15 cellular contexts compared by ENCODE assay signal in genomic region chr4:155591784-155592567, GRCh38.
A peak's percentile ranks its signal among the peaks of the same experiment; 100 is the strongest.
DNase-seq lines count a peak whose midpoint lies in the region; ATAC-seq and TF ChIP-seq lines count a peak whose summit lies in the region.
"Had no signal": no experiment of that assay in that cellular context is flagged by ENCODE, and none has a peak within 500 bp of the region (broad histone marks: within the 10 kb centered on the region; RNA-seq: fewer than 3 reads in every experiment).

No MANE protein-coding gene starts in this region.

- H3K14ac ChIP-seq in trophoblast cell (ENCODE audit: low read length): no peak overlapping the region

- H3K79me1 ChIP-seq in trophoblast cell (ENCODE audit: low read length): no peaks in the 10 kb centered on the region

- H2BK5ac ChIP-seq in trophoblast cell (ENCODE audit: low read depth, low read length, poor library complexity): no peak overlapping the region

- no peak overlapping the region for H3K27ac Mint-ChIP-seq in natural killer cell
- no peak overlapping the region for H3K27ac Mint-ChIP-seq in natural killer cell treated with Interleukin-12 subunit alpha and Interleukin-12 subunit beta and Interleukin-15 and Interleukin-18, amount 100 ng/mL, for 72 hours
- H3K27ac Mint-ChIP-seq: CD4-positive, CD25-positive, alpha-beta regulatory T cell had no signal

- H3K36me3 ChIP-seq in trophoblast cell (ENCODE audit: control insufficient read depth in 1 of 2, insufficient read depth in 2 of 2, low read length in 2 of 2) (no peaks in the 10 kb centered on the region), aorta (ENCODE audit: control insufficient read depth in 1 of 2, insufficient read depth in 2 of 2, low read length in 1 of 2) (no peaks in the 10 kb centered on the region)
- H3K36me3 ChIP-seq: Peyer's patch had no signal

- no peak for DNase-seq in natural killer cell
- DNase-seq in natural killer cell treated with Interleukin-12 subunit alpha and Interleukin-12 subunit beta and Interleukin-15 and Interleukin-18, amount 100 ng/mL, for 72 hours (ENCODE audit: low spot score): no peak
- DNase-seq in right cardiac atrium: no peak
- DNase-seq in trophoblast cell: no peak
- DNase-seq in aorta: no peak
- DNase-seq: CD4-positive, CD25-positive, alpha-beta regulatory T cell; DMS79; NCI-H187 treated with DMSO at 0.1 percent for 48 hours; Peyer's patch; SHP77 treated with DMSO at 0.1 percent for 48 hours had no signal

- WGBS in right cardiac atrium: 72% methylated on average over 7 of the region's 7 CpGs
- 100% methylated on average over 1 of the region's 7 CpGs for WGBS in trophoblast cell (ENCODE audit: extremely low coverage, insufficient coverage, insufficient read length)
- 98% methylated on average over 7 of the region's 7 CpGs for WGBS in aorta, 2 donors

- intact Hi-C loops in natural killer cell (cut with micrococcal nuclease) (no loop called here), right cardiac atrium (cut with DNase I) (no loop called here), aorta (cut with DNase I) (no loop called here)

- no peak overlapping the region for H2BK120ac ChIP-seq in trophoblast cell (ENCODE audit: insufficient read depth, low read length, poor library complexity)

- H3K4me1 Mint-ChIP-seq in natural killer cell: peaks cover 4 to 6% of the 10 kb centered on the region in 2 donors
- H3K4me1 Mint-ChIP-seq in natural killer cell treated with Interleukin-12 subunit alpha and Interleukin-12 subunit beta and Interleukin-15 and Interleukin-18, amount 100 ng/mL, for 72 hours (ENCODE audit: low read depth in 2 of 2): peaks cover 0 to 3% of the 10 kb centered on the region in 2 donors
- H3K4me1 Mint-ChIP-seq: CD4-positive, CD25-positive, alpha-beta regulatory T cell had no signal

- no peak overlapping the region for H3K4ac ChIP-seq in trophoblast cell (ENCODE audit: low read depth, low read length)

- no peak overlapping the region for H3K4me3 Mint-ChIP-seq in natural killer cell
- H3K4me3 Mint-ChIP-seq in natural killer cell treated with Interleukin-12 subunit alpha and Interleukin-12 subunit beta and Interleukin-15 and Interleukin-18, amount 100 ng/mL, for 72 hours: no peak overlapping the region
- H3K4me3 Mint-ChIP-seq: CD4-positive, CD25-positive, alpha-beta regulatory T cell had no signal

- no peak overlapping the region for H3K23ac ChIP-seq in trophoblast cell (ENCODE audit: low read length)

- no peaks in the 10 kb centered on the region for H3K79me2 ChIP-seq in trophoblast cell (ENCODE audit: control insufficient read depth, insufficient read depth, low read length, poor library complexity)

- no peak overlapping the region for H4K91ac ChIP-seq in trophoblast cell (ENCODE audit: low read depth, low read length)

- H3K9ac ChIP-seq in trophoblast cell (ENCODE audit: low read length): no peak overlapping the region

- no peak overlapping the region for H3K18ac ChIP-seq in trophoblast cell (ENCODE audit: low read length)

- no peak for TF ChIP-seq CTCF in natural killer cell (IDR thresholded peaks at IDR 0.05)

- H3K36me3 Mint-ChIP-seq in natural killer cell: no peaks in the 10 kb centered on the region
- H3K36me3 Mint-ChIP-seq in natural killer cell treated with Interleukin-12 subunit alpha and Interleukin-12 subunit beta and Interleukin-15 and Interleukin-18, amount 100 ng/mL, for 72 hours: no peaks in the 10 kb centered on the region
- H3K36me3 Mint-ChIP-seq: CD4-positive, CD25-positive, alpha-beta regulatory T cell had no signal

- peak overlapping the region; percentile 2 for H2BK12ac ChIP-seq in trophoblast cell (ENCODE audit: low read length)

- no peak overlapping the region for H2AFZ ChIP-seq in trophoblast cell (ENCODE audit: insufficient read depth, low read length, poor library complexity)

- peaks cover 0 to 2% of the 10 kb centered on the region in 2 donors for H3K27me3 Mint-ChIP-seq in natural killer cell (ENCODE audit: low read depth in 2 of 2)
- H3K27me3 Mint-ChIP-seq in natural killer cell treated with Interleukin-12 subunit alpha and Interleukin-12 subunit beta and Interleukin-15 and Interleukin-18, amount 100 ng/mL, for 72 hours: no peaks in the 10 kb centered on the region
- H3K27me3 Mint-ChIP-seq: CD4-positive, CD25-positive, alpha-beta regulatory T cell had no signal

- H3K4me1 ChIP-seq in right cardiac atrium (ENCODE audit: control insufficient read depth, insufficient read depth, low read length) (peaks cover 2% of the 10 kb centered on the region), trophoblast cell (ENCODE audit: control insufficient read depth in 1 of 2, insufficient read depth in 2 of 2, low read length in 2 of 2) (no peaks in the 10 kb centered on the region), aorta (ENCODE audit: control insufficient read depth in 1 of 2, insufficient read depth in 2 of 2, low read length in 2 of 2) (no peaks in the 10 kb centered on the region)
- H3K4me1 ChIP-seq: A549, Peyer's patch had no signal

- H3K27me3 ChIP-seq in right cardiac atrium (ENCODE audit: control insufficient read depth, insufficient read depth) (no peaks in the 10 kb centered on the region), trophoblast cell (ENCODE audit: insufficient read depth, low read length) (no peaks in the 10 kb centered on the region), aorta (ENCODE audit: control insufficient read depth in 1 of 2, insufficient read depth in 2 of 2, low read length in 1 of 2) (no peaks in the 10 kb centered on the region)
- H3K27me3 ChIP-seq: Peyer's patch had no signal

- ATAC-seq in natural killer cell: peak in 2 of 3 donors; percentile 74 to 79
- ATAC-seq in natural killer cell treated with Interleukin-12 subunit alpha and Interleukin-12 subunit beta and Interleukin-15 and Interleukin-18, amount 100 ng/mL, for 72 hours: no peak
- peak; percentile 23 to 34 for ATAC-seq in right cardiac atrium
- ATAC-seq in aorta (ENCODE audit: low FRiP score): peak; percentile 57
- no peak for ATAC-seq in HG02588 (IDR thresholded peaks at IDR 0.05; ENCODE audit: unreplicated experiment)
- ATAC-seq in GM18861 (IDR thresholded peaks at IDR 0.05; ENCODE audit: unreplicated experiment): no peak
- no peak for ATAC-seq in HG02973 (IDR thresholded peaks at IDR 0.05; ENCODE audit: unreplicated experiment)
- ATAC-seq: A549, HepG2 had no signal

- H4K8ac ChIP-seq in trophoblast cell (ENCODE audit: low read depth, low read length): no peak overlapping the region

- no peak overlapping the region for H4K12ac ChIP-seq in trophoblast cell (ENCODE audit: low read depth, low read length)

- H3K9me3 ChIP-seq in right cardiac atrium (ENCODE audit: control insufficient read depth, low read length) (no peaks in the 10 kb centered on the region), trophoblast cell (ENCODE audit: insufficient read depth, low read depth, low read length) (no peaks in the 10 kb centered on the region), aorta (ENCODE audit: control insufficient read depth, low read length) (no peaks in the 10 kb centered on the region)
- H3K9me3 ChIP-seq: A549, Peyer's patch had no signal

- no peak overlapping the region for H2AK5ac ChIP-seq in trophoblast cell (ENCODE audit: low read length)

- H3K4me2 ChIP-seq in trophoblast cell (ENCODE audit: low read length): no peak overlapping the region
- H3K4me2 ChIP-seq: A549 had no signal

- H3K27ac ChIP-seq in right cardiac atrium (ENCODE audit: low read length): no peak overlapping the region
- H3K27ac ChIP-seq in trophoblast cell (ENCODE audit: low read depth, low read length): no peak overlapping the region
- no peak overlapping the region for H3K27ac ChIP-seq in aorta (ENCODE audit: low read depth in 1 of 2, low read length in 2 of 2)
- H3K27ac ChIP-seq: A549 had no signal

- H3K9me3 Mint-ChIP-seq in natural killer cell: peaks cover 0 to 3% of the 10 kb centered on the region in 2 donors
- H3K9me3 Mint-ChIP-seq in natural killer cell treated with Interleukin-12 subunit alpha and Interleukin-12 subunit beta and Interleukin-15 and Interleukin-18, amount 100 ng/mL, for 72 hours: no peaks in the 10 kb centered on the region

- no peak overlapping the region for H3K4me3 ChIP-seq in right cardiac atrium (ENCODE audit: low read length)
- no peak overlapping the region for H3K4me3 ChIP-seq in trophoblast cell (ENCODE audit: low read depth, low read length)
- H3K4me3 ChIP-seq in aorta (ENCODE audit: low read length in 2 of 2): no peak overlapping the region
- H3K4me3 ChIP-seq: A549, Peyer's patch had no signal

Comparison
In these comparisons a context has a peak if more than half of its experiments do, and no peak if none do; other contexts are left out.
1. ATAC-seq: peak in natural killer cell (2 of 3), right cardiac atrium (2 of 2) and aorta (single experiment); none in natural killer cell treated with Interleukin-12 subunit alpha and Interleukin-12 subunit beta and Interleukin-15 and Interleukin-18, amount 100 ng/mL, for 72 hours (0 of 2), HG02588 (single experiment), GM18861 (single experiment) and HG02973 (single experiment).